In the genomic region with DNA sequence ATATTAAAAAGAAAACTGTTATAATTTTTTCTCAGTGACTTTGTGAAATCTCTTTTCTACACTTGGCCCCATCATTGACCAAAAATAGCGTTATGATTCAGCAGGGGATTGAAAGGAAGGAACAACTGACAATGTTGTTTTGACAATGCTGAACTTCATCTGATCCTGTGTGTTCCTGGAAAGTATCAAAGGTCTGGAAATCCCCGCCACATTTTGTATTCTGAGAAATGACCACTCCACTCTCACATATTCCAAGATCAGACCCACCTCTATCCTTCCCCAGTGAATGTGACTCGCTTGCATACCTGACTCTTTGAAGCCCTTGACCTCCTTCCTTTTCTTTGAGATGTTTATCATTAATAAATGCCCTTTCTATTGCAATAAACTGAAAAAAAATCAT, we compare ENCODE assay signal across 10 cellular contexts. TPM values are rescaled to one million over a fixed set of nuclear protein-coding genes. Genes with fewer than 3 reads are reported as not detected.
DNase-seq lines count a peak whose midpoint lies in the region; ATAC-seq and TF ChIP-seq lines count a peak whose summit lies in the region.
"Had no signal": no experiment of that assay in that cellular context is flagged by ENCODE, and none has a peak within 500 bp of the region (broad histone marks: within the 10 kb centered on the region; RNA-seq: fewer than 3 reads in every experiment).

No MANE protein-coding gene starts in this region.

- H3K9me3 ChIP-seq in transverse colon, result no peaks in the 10 kb centered on the region
- H3K9me3 ChIP-seq: ovary, tibial artery had no signal

- POLR2A ChIA-PET in MCF 10A (lab: Yijun Ruan, JAX), result no interaction called here

- peaks cover 0 to 10% (median 2%) of the 10 kb centered on the region in 4 donors for H3K4me1 ChIP-seq in transverse colon
- H3K4me1 ChIP-seq: tibial artery had no signal

- TF ChIP-seq EP300 in transverse colon (IDR thresholded peaks at IDR 0.05; ENCODE audit: low read depth), result peak; percentile 49

- no peaks in the 10 kb centered on the region for H3K27me3 Mint-ChIP-seq in activated T-helper 1 cell treated with anti-CD3 and anti-CD28 coated beads, Interleukin-12 subunit alpha, Interleukin-12 subunit beta, Interleukin-2, Interleukin-4 antibody, amounts not matched to agents 30 ng/mL and 10 ng/mL and 1 ng/mL, durations not matched to agents 14 hours and 24 hours and 36 hours (ENCODE audit: insufficient read depth)
- peaks cover 8% of the 10 kb centered on the region for H3K27me3 Mint-ChIP-seq in HFFc6 (ENCODE audit: insufficient read depth)
- no peaks in the 10 kb centered on the region for H3K27me3 Mint-ChIP-seq in MCF 10A (ENCODE audit: insufficient read depth, unreplicated experiment)

- peaks cover 4% of the 10 kb centered on the region for H3K9me3 Mint-ChIP-seq in activated T-helper 1 cell treated with anti-CD3 and anti-CD28 coated beads, Interleukin-12 subunit alpha, Interleukin-12 subunit beta, Interleukin-2, Interleukin-4 antibody, amounts not matched to agents 30 ng/mL and 10 ng/mL and 1 ng/mL, durations not matched to agents 14 hours and 24 hours and 36 hours
- H3K9me3 Mint-ChIP-seq in HFFc6 (no peaks in the 10 kb centered on the region), MCF 10A (ENCODE audit: unreplicated experiment) (no peaks in the 10 kb centered on the region)

- H3K4me3 Mint-ChIP-seq in activated T-helper 1 cell treated with anti-CD3 and anti-CD28 coated beads, Interleukin-12 subunit alpha, Interleukin-12 subunit beta, Interleukin-2, Interleukin-4 antibody, amounts not matched to agents 30 ng/mL and 10 ng/mL and 1 ng/mL, durations not matched to agents 14 hours and 24 hours and 36 hours, result peak overlapping the region; percentile 9
- no peak overlapping the region for H3K4me3 Mint-ChIP-seq in HFFc6
- no peak overlapping the region for H3K4me3 Mint-ChIP-seq in MCF 10A (ENCODE audit: unreplicated experiment)

- in situ Hi-C loops in transverse colon (cut with MboI; ENCODE audit: low pct_ligation_motif_present in 1 of 4, low pct_unique_long_range_greater_than_20kb in 1 of 4, low sequenced_read_pairs in 3 of 4), result no loop called here

- WGBS in transverse colon (ENCODE audit: low coverage in 1 of 2), 2 donors, result 44 to 62% methylated on average over 3 of the region's 3 CpGs

- H3K36me3 ChIP-seq in transverse colon, result no peaks in the 10 kb centered on the region
- H3K36me3 ChIP-seq: ovary, tibial artery had no signal

- no peak for DNase-seq in Right ventricle myocardium superior
- no peak for DNase-seq in cardiac septum (ENCODE audit: low spot score)
- DNase-seq in activated T-helper 1 cell treated with anti-CD3 and anti-CD28 coated beads, Interleukin-12 subunit alpha, Interleukin-12 subunit beta, Interleukin-2, Interleukin-4 antibody, amounts not matched to agents 30 ng/mL and 10 ng/mL and 1 ng/mL, durations not matched to agents 14 hours and 24 hours and 36 hours (ENCODE audit: low spot score), result peak; percentile 43
- peak; percentile 73 for DNase-seq in kidney tubule cell (ENCODE audit: low spot score)
- no peak for DNase-seq in transverse colon
- no peak for DNase-seq in HFFc6
- no peak for DNase-seq in superior temporal gyrus (ENCODE audit: extremely low spot score)
- DNase-seq in MCF 10A (ENCODE audit: unreplicated experiment), result no peak
- DNase-seq: ovary, tibial artery had no signal

- H3K36me3 Mint-ChIP-seq in activated T-helper 1 cell treated with anti-CD3 and anti-CD28 coated beads, Interleukin-12 subunit alpha, Interleukin-12 subunit beta, Interleukin-2, Interleukin-4 antibody, amounts not matched to agents 30 ng/mL and 10 ng/mL and 1 ng/mL, durations not matched to agents 14 hours and 24 hours and 36 hours (ENCODE audit: low read depth), result peaks cover 5% of the 10 kb centered on the region
- no peaks in the 10 kb centered on the region for H3K36me3 Mint-ChIP-seq in HFFc6 (ENCODE audit: low read depth)
- H3K36me3 Mint-ChIP-seq in MCF 10A (ENCODE audit: insufficient read depth, unreplicated experiment), result no peaks in the 10 kb centered on the region

- BruUV-seq in MCF 10A (replicated peaks; lab: Mats Ljungman, UMichigan), result no TSS peak

- CTCF ChIA-PET in MCF 10A (lab: Yijun Ruan, JAX), result interaction anchor here (0.7 kb wide), 1 partner anchor 17 kb away, joined by 3 read pairs; no protein-coding TSS in a partner anchor

- TF ChIP-seq POLR2A in transverse colon (IDR thresholded peaks at IDR 0.05), result no peak

- ATAC-seq in Right ventricle myocardium superior (ENCODE audit: poor library complexity), result peak; percentile 17

- peaks cover 49% of the 10 kb centered on the region for H3K4me1 Mint-ChIP-seq in activated T-helper 1 cell treated with anti-CD3 and anti-CD28 coated beads, Interleukin-12 subunit alpha, Interleukin-12 subunit beta, Interleukin-2, Interleukin-4 antibody, amounts not matched to agents 30 ng/mL and 10 ng/mL and 1 ng/mL, durations not matched to agents 14 hours and 24 hours and 36 hours (ENCODE audit: low read depth)
- H3K4me1 Mint-ChIP-seq in HFFc6 (ENCODE audit: low read depth), result no peaks in the 10 kb centered on the region
- H3K4me1 Mint-ChIP-seq in MCF 10A (ENCODE audit: insufficient read depth, unreplicated experiment), result no peaks in the 10 kb centered on the region

- no peaks in the 10 kb centered on the region for H3K27me3 ChIP-seq in transverse colon
- H3K27me3 ChIP-seq: ovary, tibial artery had no signal

- peak overlapping the region; percentile 89 for H3K27ac Mint-ChIP-seq in activated T-helper 1 cell treated with anti-CD3 and anti-CD28 coated beads, Interleukin-12 subunit alpha, Interleukin-12 subunit beta, Interleukin-2, Interleukin-4 antibody, amounts not matched to agents 30 ng/mL and 10 ng/mL and 1 ng/mL, durations not matched to agents 14 hours and 24 hours and 36 hours
- no peak overlapping the region for H3K27ac Mint-ChIP-seq in HFFc6
- H3K27ac Mint-ChIP-seq in MCF 10A (ENCODE audit: low read depth, unreplicated experiment), result no peak overlapping the region

- intact Hi-C loops in Right ventricle myocardium superior (cut with DNase I) (no loop called here), cardiac septum (cut with DNase I) (no loop called here), transverse colon (cut with DNase I; ENCODE audit: low total_unique reads) (no loop called here), MCF 10A (cut with micrococcal nuclease) (no loop called here)
- intact Hi-C loops in activated T-helper 1 cell treated with anti-CD3 and anti-CD28 coated beads, Interleukin-12 subunit alpha, Interleukin-12 subunit beta, Interleukin-2, Interleukin-4 antibody, amounts not matched to agents 30 ng/mL and 10 ng/mL and 1 ng/mL, durations not matched to agents 14 hours and 24 hours and 36 hours (cut with micrococcal nuclease), result loop anchor here (1.0 to 2.0 kb wide), 9 partner anchors 9 to 574 kb away; a partner anchor contains a TSS

- H3K4me3 ChIP-seq in transverse colon, result no peak overlapping the region
- H3K4me3 ChIP-seq: ovary, tibial artery had no signal

- H3K27ac ChIP-seq in transverse colon, result peak overlapping the region in 3 of 4 donors; percentile 2 to 57 (median 24)
- H3K27ac ChIP-seq: ovary, tibial artery had no signal

- TF ChIP-seq CTCF in transverse colon (IDR thresholded peaks at IDR 0.05) (no peak), HFFc6 (IDR thresholded peaks at IDR 0.05) (no peak), MCF 10A (IDR thresholded peaks at IDR 0.05; ENCODE audit: unreplicated experiment) (no peak)

RNA-seq across cellular contexts. Expression of a gene that starts 9.7 kb away (rescaled TPM):
- total RNA-seq in Right ventricle myocardium superior (9.5 TPM), cardiac septum (14.2 TPM), transverse colon (10 to 100 TPM in 2 of 4 donors, 1 to 10 TPM in 2; 7.5 to 20.5 (median 13.3) TPM), MCF 10A (2022) (51.8 and 73.9 TPM in 2 replicates)
- total RNA-seq in activated T-helper 1 cell treated with anti-CD3 and anti-CD28 coated beads, Interleukin-12 subunit alpha, Interleukin-12 subunit beta, Interleukin-2, Interleukin-4 antibody, amounts not matched to agents 30 ng/mL and 10 ng/mL and 1 ng/mL, durations not matched to agents 14 hours and 24 hours and 36 hours, result 85.4 and 90.9 TPM in 2 replicates
- total RNA-seq in HFFc6 (2021; fragmentation: NEBNext Ultra II Directional; extraction: Animal tissue kit (Norgen Biotek cat#: 25700)), result 10 to 100 TPM; 27.3 to 38.4 (median 31.3) TPM

RNA-seq across cellular contexts. Expression of a gene that starts 53.2 kb away (rescaled TPM):
- not detected for total RNA-seq in Right ventricle myocardium superior
- total RNA-seq in cardiac septum, result not detected
- total RNA-seq in activated T-helper 1 cell treated with anti-CD3 and anti-CD28 coated beads, Interleukin-12 subunit alpha, Interleukin-12 subunit beta, Interleukin-2, Interleukin-4 antibody, amounts not matched to agents 30 ng/mL and 10 ng/mL and 1 ng/mL, durations not matched to agents 14 hours and 24 hours and 36 hours, result not detected in 2 replicates
- total RNA-seq in transverse colon, result not detected
- total RNA-seq in HFFc6 (2021; fragmentation: NEBNext Ultra II Directional; extraction: Animal tissue kit (Norgen Biotek cat#: 25700)), result not detected
- not detected in 2 replicates for total RNA-seq in MCF 10A (2022)
- total RNA-seq: ovary had no signal

Comparison
In these comparisons a context has a peak if more than half of its experiments do, and no peak if none do; other contexts are left out.
1. DNase-seq: peak in activated T-helper 1 cell treated with anti-CD3 and anti-CD28 coated beads, Interleukin-12 subunit alpha, Interleukin-12 subunit beta, Interleukin-2, Interleukin-4 antibody, amounts not matched to agents 30 ng/mL and 10 ng/mL and 1 ng/mL, durations not matched to agents 14 hours and 24 hours and 36 hours (single experiment) and kidney tubule cell (single experiment); none in Right ventricle myocardium superior (single experiment), cardiac septum (single experiment), transverse colon (single experiment), HFFc6 (single experiment), superior temporal gyrus (single experiment) and MCF 10A (single experiment).